Comparison of ENCODE assay signal across 18 cellular contexts in the genomic region with DNA sequence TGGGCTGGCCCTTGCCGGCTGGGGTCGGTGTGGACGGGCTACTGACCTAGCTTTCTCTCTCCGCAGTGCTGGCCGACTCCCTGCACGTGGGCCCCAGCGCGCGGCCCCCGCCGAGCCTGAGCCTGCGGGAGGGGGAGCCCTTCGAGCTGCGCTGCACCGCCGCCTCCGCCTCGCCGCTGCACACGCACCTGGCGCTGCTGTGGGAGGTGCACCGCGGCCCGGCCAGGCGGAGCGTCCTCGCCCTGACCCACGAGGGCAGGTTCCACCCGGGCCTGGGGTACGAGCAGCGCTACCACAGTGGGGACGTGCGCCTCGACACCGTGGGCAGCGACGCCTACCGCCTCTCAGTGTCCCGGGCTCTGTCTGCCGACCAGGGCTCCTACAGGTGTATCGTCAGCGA. TPM values are rescaled to one million over a fixed set of nuclear protein-coding genes. Genes with fewer than 3 reads are reported as not detected.
DNase-seq lines count a peak whose midpoint lies in the region; ATAC-seq and TF ChIP-seq lines count a peak whose summit lies in the region.
"Had no signal": no experiment of that assay in that cellular context is flagged by ENCODE, and none has a peak within 500 bp of the region (broad histone marks: within the 10 kb centered on the region; RNA-seq: fewer than 3 reads in every experiment).

No MANE protein-coding gene starts in this region.

- H3K27ac ChIP-seq in osteoblast (ENCODE audit: low read depth, low read length) (no peak overlapping the region), dorsolateral prefrontal cortex (no peak overlapping the region)
- H3K27ac ChIP-seq: BLaER1 had no signal

- TF ChIP-seq CTCF in osteoblast (IDR thresholded peaks at IDR 0.05; ENCODE audit: extremely low read depth, low read depth, low read length), result no peak
- TF ChIP-seq CTCF in dorsolateral prefrontal cortex (IDR thresholded peaks at IDR 0.05 in 54 of 56, conservative IDR thresholded peaks at IDR 0.05 in 2 of 56; ENCODE audit: low read depth in 1 of 56, partially characterized antibody in 56 of 56), result no peak

- H3K36me3 ChIP-seq in osteoblast (ENCODE audit: insufficient read depth, low read length), result no peaks in the 10 kb centered on the region
- H3K36me3 ChIP-seq: BLaER1 had no signal

- H3K9me3 ChIP-seq in osteoblast (ENCODE audit: low read depth, low read length), result no peaks in the 10 kb centered on the region
- H3K9me3 ChIP-seq: BLaER1 had no signal

- H4K20me1 ChIP-seq in osteoblast (ENCODE audit: insufficient read depth, low read length), result no peaks in the 10 kb centered on the region
- H4K20me1 ChIP-seq: BLaER1 had no signal

- DNase-seq in stimulated activated naive CD8-positive, alpha-beta T cell treated with anti-CD3 and anti-CD28 coated beads, Interleukin-15, amount 100 ng/mL, for 72 hours, result no peak
- DNase-seq in stimulated activated naive CD8-positive, alpha-beta T cell treated with anti-CD3 and anti-CD28 coated beads, Interleukin-15, Interleukin-2, amounts not matched to agents 100 U/mL and 50 U/mL, for 24 hours, result no peak
- DNase-seq in islet precursor cell (peak; percentile 43), osteoblast (ENCODE audit: insufficient read length, low spot score, missing footprints) (peak; percentile 81), ureter (ENCODE audit: low spot score) (peak; percentile 35), dorsolateral prefrontal cortex (no peak)
- DNase-seq in stimulated activated CD4-positive, alpha-beta T cell treated with anti-CD3 and anti-CD28 coated beads, Interleukin-4, amount 100 ng/mL, for 4 hours, result no peak
- DNase-seq: AML-193; CD4-positive, alpha-beta memory T cell; DMS79 treated with DMSO at 0.1 percent for 48 hours; GOT3; H9; IMR-90; KBM-7 had no signal

- H3K4me3 Mint-ChIP-seq in stimulated activated naive CD8-positive, alpha-beta T cell treated with anti-CD3 and anti-CD28 coated beads, Interleukin-15, amount 100 ng/mL, for 72 hours, result no peak overlapping the region
- H3K4me3 Mint-ChIP-seq: CD14-positive monocyte; CD4-positive, alpha-beta memory T cell; H9 had no signal

- H3K4me3 ChIP-seq in osteoblast (ENCODE audit: insufficient read depth, low read length) (no peak overlapping the region), dorsolateral prefrontal cortex (no peak overlapping the region)
- H3K4me3 ChIP-seq: BLaER1, GM12878 had no signal

- no peaks in the 10 kb centered on the region for H3K27me3 Mint-ChIP-seq in stimulated activated naive CD8-positive, alpha-beta T cell treated with anti-CD3 and anti-CD28 coated beads, Interleukin-15, amount 100 ng/mL, for 72 hours
- H3K27me3 Mint-ChIP-seq: CD4-positive, alpha-beta memory T cell had no signal

- H2AFZ ChIP-seq in osteoblast (ENCODE audit: low read length), result no peak overlapping the region

- no peak overlapping the region for H3K4me2 ChIP-seq in osteoblast (ENCODE audit: insufficient read depth, low read length)
- H3K4me2 ChIP-seq: BLaER1 had no signal

- H3K27me3 ChIP-seq in osteoblast (ENCODE audit: insufficient read depth, low read length) (no peaks in the 10 kb centered on the region), dorsolateral prefrontal cortex (no peaks in the 10 kb centered on the region)
- H3K27me3 ChIP-seq: BLaER1 had no signal

- no peaks in the 10 kb centered on the region for H3K4me1 ChIP-seq in osteoblast (ENCODE audit: insufficient read depth, low read length)

- H3K79me2 ChIP-seq in osteoblast (ENCODE audit: insufficient read depth, low read length), result no peaks in the 10 kb centered on the region

- no peaks in the 10 kb centered on the region for H3K9me3 Mint-ChIP-seq in stimulated activated naive CD8-positive, alpha-beta T cell treated with anti-CD3 and anti-CD28 coated beads, Interleukin-15, amount 100 ng/mL, for 72 hours
- H3K9me3 Mint-ChIP-seq: CD14-positive monocyte, H9 had no signal

- intact Hi-C loops in dorsolateral prefrontal cortex (cut with DNase I), result no loop called here

- peaks cover 37% of the 10 kb centered on the region for H3K4me1 Mint-ChIP-seq in stimulated activated naive CD8-positive, alpha-beta T cell treated with anti-CD3 and anti-CD28 coated beads, Interleukin-15, amount 100 ng/mL, for 72 hours
- H3K4me1 Mint-ChIP-seq: CD14-positive monocyte had no signal

- ATAC-seq in stimulated activated naive CD8-positive, alpha-beta T cell treated with anti-CD3 and anti-CD28 coated beads, Interleukin-15, amount 100 ng/mL, for 72 hours, result peak; percentile 38
- no peak for ATAC-seq in stimulated activated naive CD8-positive, alpha-beta T cell treated with anti-CD3 and anti-CD28 coated beads, Interleukin-15, Interleukin-2, amounts not matched to agents 100 U/mL and 50 U/mL, for 24 hours
- no peak for ATAC-seq in GM21825 (IDR thresholded peaks at IDR 0.05; ENCODE audit: unreplicated experiment)
- ATAC-seq: GM12878 had no signal

- H3K27ac Mint-ChIP-seq in stimulated activated naive CD8-positive, alpha-beta T cell treated with anti-CD3 and anti-CD28 coated beads, Interleukin-15, amount 100 ng/mL, for 72 hours, result no peak overlapping the region

RNA-seq across cellular contexts. Expression of a gene that starts 34.9 kb away (rescaled TPM):
- 40.2 and 52.7 TPM in 2 replicates for total RNA-seq in osteoblast
- 103 TPM for total RNA-seq in ureter
- 10 to 100 TPM; 10.1 to 48.6 (median 27.8) TPM for total RNA-seq in dorsolateral prefrontal cortex

RNA-seq across cellular contexts. Expression of a gene that starts 56.9 kb away (rescaled TPM):
- total RNA-seq in osteoblast (under 0.01 TPM in 2 replicates), ureter (1.1 TPM), dorsolateral prefrontal cortex (10 to 100 TPM in 1 of 120 experiments, 1 to 10 TPM in 118, under 1 TPM in 1; 0.74 to 11.0 (median 3.5) TPM)
- total RNA-seq: IMR-90 had no signal

Comparison
In these comparisons a context has a peak if more than half of its experiments do, and no peak if none do; other contexts are left out.
1. DNase-seq: peak in islet precursor cell (single experiment), osteoblast (single experiment) and ureter (single experiment); none in stimulated activated naive CD8-positive, alpha-beta T cell treated with anti-CD3 and anti-CD28 coated beads, Interleukin-15, amount 100 ng/mL, for 72 hours (0 of 2), stimulated activated naive CD8-positive, alpha-beta T cell treated with anti-CD3 and anti-CD28 coated beads, Interleukin-15, Interleukin-2, amounts not matched to agents 100 U/mL and 50 U/mL, for 24 hours (single experiment), stimulated activated CD4-positive, alpha-beta T cell treated with anti-CD3 and anti-CD28 coated beads, Interleukin-4, amount 100 ng/mL, for 4 hours (0 of 2) and dorsolateral prefrontal cortex (0 of 10).